Comparison of ENCODE assay signal across 8 cellular contexts in genomic region chr2:24926602-24927252, GRCh38. TPM values are rescaled to one million over a fixed set of nuclear protein-coding genes. Genes with fewer than 3 reads are reported as not detected.
DNase-seq lines count a peak whose midpoint lies in the region; ATAC-seq, FAIRE-seq and TF ChIP-seq lines count a peak whose summit lies in the region.

No MANE protein-coding gene starts in this region.

- no peaks in the 10 kb centered on the region for H4K20me1 ChIP-seq in fibroblast of lung (ENCODE audit: control insufficient read depth, extremely low read depth, insufficient read depth, low read length)

- H3K4me1 Mint-ChIP-seq in CD8-positive, alpha-beta T cell (ENCODE audit: low read depth) = peaks cover 7% of the 10 kb centered on the region
- H3K4me1 Mint-ChIP-seq in mesothelial cell of epicardium = no peaks in the 10 kb centered on the region

- no peaks in the 10 kb centered on the region for H3K36me3 Mint-ChIP-seq in CD8-positive, alpha-beta T cell
- H3K36me3 Mint-ChIP-seq in mesothelial cell of epicardium = no peaks in the 10 kb centered on the region

- no peaks in the 10 kb centered on the region for H3K9me3 ChIP-seq in CD8-positive, alpha-beta T cell (ENCODE audit: low read length)
- H3K9me3 ChIP-seq in fibroblast of lung (ENCODE audit: control insufficient read depth, insufficient read depth, low read depth, low read length) (no peaks in the 10 kb centered on the region), pancreas (no peaks in the 10 kb centered on the region)

- CTCF ChIA-PET in CD8-positive, alpha-beta T cell (lab: Charles Lee) = interaction anchor here (1.0 kb wide), 1 partner anchor 517 kb away, joined by 3 read pairs; no protein-coding TSS in a partner anchor

- POLR2A ChIA-PET in CD8-positive, alpha-beta T cell (lab: Charles Lee) = interaction anchor here (1.3 kb wide), 1 partner anchor 13 kb away, joined by 4 read pairs; no protein-coding TSS in a partner anchor

- peak in 1 of 7 experiments; percentile 28 for DNase-seq in CD8-positive, alpha-beta T cell
- DNase-seq in activated CD4-positive, alpha-beta T cell treated with anti-CD3 and anti-CD28 coated beads, Interleukin-2, amount 50 U/mL, for 1 hour = peak; percentile 26
- DNase-seq in fibroblast of lung (ENCODE audit: low read depth in 2 of 2) (peak; percentile 21 to 34), pancreas (no peak), mesothelial cell of epicardium (ENCODE audit: low spot score in 2 of 2, unreplicated experiment in 2 of 2) (no peak), AG08396 (ENCODE audit: low spot score) (no peak)

- no peak for TF ChIP-seq CTCF in CD8-positive, alpha-beta T cell (IDR thresholded peaks at IDR 0.05)
- no peak for TF ChIP-seq CTCF in fibroblast of lung (conservative IDR thresholded peaks at IDR 0.05 in 1 of 2, IDR thresholded peaks at IDR 0.05 in 1 of 2; ENCODE audit: low read depth in 1 of 2, low read length in 2 of 2)
- TF ChIP-seq CTCF in pancreas (IDR thresholded peaks at IDR 0.05) = no peak
- no peak for TF ChIP-seq CTCF in mesothelial cell of epicardium (IDR thresholded peaks at IDR 0.05; ENCODE audit: unreplicated experiment)

- H3K4me3 Mint-ChIP-seq in CD8-positive, alpha-beta T cell = no peak overlapping the region
- H3K4me3 Mint-ChIP-seq in mesothelial cell of epicardium = no peak overlapping the region

- H3K4me1 ChIP-seq in CD8-positive, alpha-beta T cell (ENCODE audit: insufficient read depth, low read length) = peaks cover 10% of the 10 kb centered on the region
- H3K4me1 ChIP-seq in fibroblast of lung (ENCODE audit: control insufficient read depth, extremely low read depth, insufficient read depth, low read length) (peaks cover 5% of the 10 kb centered on the region), pancreas (no peaks in the 10 kb centered on the region)

- H3K9ac ChIP-seq in fibroblast of lung (ENCODE audit: insufficient read depth, low read length) = no peak overlapping the region

- no peaks in the 10 kb centered on the region for H3K27me3 ChIP-seq in CD8-positive, alpha-beta T cell (ENCODE audit: insufficient read depth, low read length)
- H3K27me3 ChIP-seq in fibroblast of lung (ENCODE audit: control insufficient read depth, insufficient read depth, low read length) = no peaks in the 10 kb centered on the region
- H3K27me3 ChIP-seq in pancreas = no peaks in the 10 kb centered on the region

- no peak overlapping the region for H3K27ac ChIP-seq in CD8-positive, alpha-beta T cell (ENCODE audit: low read depth, low read length)
- H3K27ac ChIP-seq in fibroblast of lung (ENCODE audit: insufficient read depth, low read length) = no peak overlapping the region
- no peak overlapping the region for H3K27ac ChIP-seq in pancreas

- ATAC-seq in CD8-positive, alpha-beta T cell = peak; percentile 36
- ATAC-seq in pancreas (peak in 3 of 4 donors; percentile 62 to 77 (median 68)), HG03196 (IDR thresholded peaks at IDR 0.05; ENCODE audit: unreplicated experiment) (no peak), HG03097 (IDR thresholded peaks at IDR 0.05; ENCODE audit: low FRiP score, unreplicated experiment) (no peak)

- peaks cover 1% of the 10 kb centered on the region for H3K27me3 Mint-ChIP-seq in CD8-positive, alpha-beta T cell (ENCODE audit: low read depth)
- no peaks in the 10 kb centered on the region for H3K27me3 Mint-ChIP-seq in mesothelial cell of epicardium (ENCODE audit: low read depth)

- H3K9me3 Mint-ChIP-seq in CD8-positive, alpha-beta T cell = no peaks in the 10 kb centered on the region
- no peaks in the 10 kb centered on the region for H3K9me3 Mint-ChIP-seq in mesothelial cell of epicardium

- H3K4me2 ChIP-seq in fibroblast of lung (ENCODE audit: extremely low read depth, insufficient read depth, low read length) = peak overlapping the region; percentile 45

- 27 to 29% methylated on average over 33 of the region's 33 CpGs for WGBS in pancreas, 2 donors

- no peaks in the 10 kb centered on the region for H3K79me2 ChIP-seq in fibroblast of lung (ENCODE audit: control insufficient read depth, insufficient read depth, low read length)

- no peaks in the 10 kb centered on the region for H3K36me3 ChIP-seq in CD8-positive, alpha-beta T cell (ENCODE audit: insufficient read depth, low read length)
- no peaks in the 10 kb centered on the region for H3K36me3 ChIP-seq in fibroblast of lung (ENCODE audit: control insufficient read depth, insufficient read depth, low read length)
- H3K36me3 ChIP-seq in pancreas = no peaks in the 10 kb centered on the region

- no peak for FAIRE-seq in pancreas (lab: Jason Lieb, UNC)

- no peak overlapping the region for H3K27ac Mint-ChIP-seq in CD8-positive, alpha-beta T cell
- H3K27ac Mint-ChIP-seq in mesothelial cell of epicardium = no peak overlapping the region

- intact Hi-C loops in CD8-positive, alpha-beta T cell (cut with DNase I, micrococcal nuclease) = no loop called here
- intact Hi-C loops in pancreas (cut with DNase I) = no loop called here

- H2AFZ ChIP-seq in fibroblast of lung (ENCODE audit: low read length) = peak overlapping the region; percentile 86

- H3K4me3 ChIP-seq in CD8-positive, alpha-beta T cell (ENCODE audit: low read depth, low read length) = peak overlapping the region; percentile 27
- H3K4me3 ChIP-seq in fibroblast of lung (replicated peaks in 1 of 4; ENCODE audit: control extremely low read depth in 1 of 4, insufficient read depth in 1 of 4, low read depth in 3 of 4, low read length in 4 of 4) (no peak overlapping the region), pancreas (peak overlapping the region in 1 of 4 donors; percentile 10)

RNA-seq across cellular contexts. Expression of gene ADCY3, which starts 6.7 kb away (rescaled TPM):
- 10 to 100 TPM; 15.6 to 23.3 TPM for total RNA-seq in CD8-positive, alpha-beta T cell
- total RNA-seq in fibroblast of lung (33.0 and 33.4 TPM in 2 replicates), pancreas (10 to 100 TPM in 3 of 6 donors, 1 to 10 TPM in 3; 4.7 to 19.0 (median 10.2) TPM), mesothelial cell of epicardium (38.6 to 42.4 TPM (median 41.3 TPM) in 3 replicates)
- polyA plus RNA-seq in fibroblast of lung (48.4 and 90.2 TPM in 2 replicates), pancreas (10 to 100 TPM in 1 of 2 donors, 1 to 10 TPM in 1; 9.1 to 29.4 TPM)
- 40.2 and 87.4 TPM in 2 replicates for polyA plus RNA-seq in fibroblast of lung (2012)
- polyA minus RNA-seq in fibroblast of lung (ENCODE audit: low replicate concordance) = 235 and 386 TPM in 2 replicates

RNA-seq across cellular contexts. Expression of gene DNAJC27, which starts 45.0 kb away (rescaled TPM):
- 10 to 100 TPM; 18.9 to 19.1 TPM for total RNA-seq in CD8-positive, alpha-beta T cell
- total RNA-seq in fibroblast of lung (5.1 and 7.3 TPM in 2 replicates), pancreas (1 to 10 TPM; 1.9 to 4.7 (median 3.2) TPM), mesothelial cell of epicardium (10.4 to 10.9 TPM (median 10.6 TPM) in 3 replicates)
- polyA plus RNA-seq in fibroblast of lung (3.6 and 5.0 TPM in 2 replicates), pancreas (1 to 10 TPM; 1.8 to 3.6 TPM)
- polyA plus RNA-seq in fibroblast of lung (2012) = 1.6 and 1.9 TPM in 2 replicates
- polyA minus RNA-seq in fibroblast of lung (ENCODE audit: low replicate concordance) = 1.4 and 1.5 TPM in 2 replicates

Comparison
In these comparisons a context has a peak if more than half of its experiments do, and no peak if none do; other contexts are left out.
1. ATAC-seq: peak in CD8-positive, alpha-beta T cell (single experiment) and pancreas (3 of 4); none in HG03196 (single experiment) and HG03097 (single experiment).
2. DNase-seq: peak in activated CD4-positive, alpha-beta T cell treated with anti-CD3 and anti-CD28 coated beads, Interleukin-2, amount 50 U/mL, for 1 hour (single experiment) and fibroblast of lung (2 of 2); none in pancreas (0 of 6), mesothelial cell of epicardium (0 of 2) and AG08396 (single experiment).